ENCODE assay signal across 13 cellular contexts in genomic region chr20:50188879-50189680, GRCh38. TPM values are rescaled to one million over a fixed set of nuclear protein-coding genes. Genes with fewer than 3 reads are reported as not detected.
DNase-seq lines count a peak whose midpoint lies in the region; ATAC-seq, FAIRE-seq and TF ChIP-seq lines count a peak whose summit lies in the region.
"Had no signal": no experiment of that assay in that cellular context is flagged by ENCODE, and none has a peak within 500 bp of the region (broad histone marks: within the 10 kb centered on the region; RNA-seq: fewer than 3 reads in every experiment).

No MANE protein-coding gene starts in this region.

- no peaks in the 10 kb centered on the region for H3K9me3 ChIP-seq in small intestine (ENCODE audit: control insufficient read depth, low read depth)
- H3K9me3 ChIP-seq: SJCRH30 had no signal

- CTCF ChIA-PET in T-cell (lab: Charles Lee) (interaction anchor here (0.7 to 5.7 kb wide), 2 partner anchors 274 to 287 kb away, joined by 3 to 34 read pairs; no protein-coding TSS in a partner anchor), GM10248 (lab: Yijun Ruan, JAX) (interaction anchor here (0.8 to 17.7 kb wide), 11 partner anchors 10 to 602 kb away, joined by 3 to 243 read pairs (median 6); no protein-coding TSS in a partner anchor)

- H3K4me1 ChIP-seq in small intestine (ENCODE audit: control insufficient read depth in 2 of 2, insufficient read depth in 1 of 2, low read depth in 1 of 2, low read length in 1 of 2) = peaks cover 3 to 4% of the 10 kb centered on the region in 2 donors

- H3K4me3 Mint-ChIP-seq in T-helper 1 cell treated with Interleukin-12 subunit alpha and Interleukin-12 subunit beta and Interleukin-4 antibody, amounts not matched to agents 30 μg/mL and 1 μg/mL, for 36 hours = peak overlapping the region; percentile 19
- H3K4me3 Mint-ChIP-seq in T-cell = peak overlapping the region in 2 of 3 donors; percentile 67 to 87
- H3K4me3 Mint-ChIP-seq in immature natural killer cell = peak overlapping the region in 3 of 5 donors; percentile 34 to 53 (median 48)

- POLR2A ChIA-PET in T-cell (lab: Charles Lee) (no interaction called here), GM10248 (lab: Yijun Ruan, JAX) (no interaction called here)

- no peak overlapping the region for H3K27ac Mint-ChIP-seq in T-helper 1 cell treated with Interleukin-12 subunit alpha and Interleukin-12 subunit beta and Interleukin-4 antibody, amounts not matched to agents 30 μg/mL and 1 μg/mL, for 36 hours
- H3K27ac Mint-ChIP-seq in T-cell = peak overlapping the region; percentile 11 to 72
- H3K27ac Mint-ChIP-seq in immature natural killer cell = peak overlapping the region in 2 of 6 donors; percentile 2 to 62

- no peaks in the 10 kb centered on the region for H3K27me3 ChIP-seq in small intestine (ENCODE audit: control insufficient read depth in 2 of 2, insufficient read depth in 2 of 2, low read length in 2 of 2)

- peaks cover 10% of the 10 kb centered on the region for H3K36me3 Mint-ChIP-seq in T-helper 1 cell treated with Interleukin-12 subunit alpha and Interleukin-12 subunit beta and Interleukin-4 antibody, amounts not matched to agents 30 μg/mL and 1 μg/mL, for 36 hours (ENCODE audit: low read depth)
- H3K36me3 Mint-ChIP-seq in T-cell (no peaks in the 10 kb centered on the region), immature natural killer cell (no peaks in the 10 kb centered on the region)

- WGBS in small intestine, 3 donors = 57 to 80% (median 75%) methylated on average over 18 of the region's 18 CpGs

- H3K9me3 Mint-ChIP-seq in T-helper 1 cell treated with Interleukin-12 subunit alpha and Interleukin-12 subunit beta and Interleukin-4 antibody, amounts not matched to agents 30 μg/mL and 1 μg/mL, for 36 hours = no peaks in the 10 kb centered on the region
- H3K9me3 Mint-ChIP-seq in T-cell (no peaks in the 10 kb centered on the region), immature natural killer cell (no peaks in the 10 kb centered on the region)

- H3K4me3 ChIP-seq in small intestine (ENCODE audit: low read depth in 1 of 2, low read length in 2 of 2) = no peak overlapping the region

- no peaks in the 10 kb centered on the region for H3K36me3 ChIP-seq in small intestine (ENCODE audit: control insufficient read depth in 2 of 2, insufficient read depth in 2 of 2, low read length in 2 of 2)
- H3K36me3 ChIP-seq: SJCRH30 had no signal

- FAIRE-seq in small intestine (lab: Jason Lieb, UNC) = no peak
- FAIRE-seq: GM18507 had no signal

- DNase-seq in T-helper 1 cell (no peak), T-cell (no peak), immature natural killer cell (no peak), small intestine (peak; percentile 25), GM10248 (ENCODE audit: extremely low spot score) (no peak)
- DNase-seq: dorsolateral prefrontal cortex, foreskin melanocyte, NCI-H1048 had no signal

- ATAC-seq in T-cell (replicated peaks in 1 of 4) (no peak), HG03095 (IDR thresholded peaks at IDR 0.05; ENCODE audit: unreplicated experiment) (no peak), HG03432 (IDR thresholded peaks at IDR 0.05; ENCODE audit: unreplicated experiment) (no peak)

- peaks cover 21% of the 10 kb centered on the region for H3K4me1 Mint-ChIP-seq in T-helper 1 cell treated with Interleukin-12 subunit alpha and Interleukin-12 subunit beta and Interleukin-4 antibody, amounts not matched to agents 30 μg/mL and 1 μg/mL, for 36 hours (ENCODE audit: low read depth)
- H3K4me1 Mint-ChIP-seq in T-cell = peaks cover 20 to 25% (median 21%) of the 10 kb centered on the region in 3 donors
- peaks cover 19 to 20% of the 10 kb centered on the region in 2 donors for H3K4me1 Mint-ChIP-seq in immature natural killer cell

- peaks cover 22% of the 10 kb centered on the region for H3K27me3 Mint-ChIP-seq in T-helper 1 cell treated with Interleukin-12 subunit alpha and Interleukin-12 subunit beta and Interleukin-4 antibody, amounts not matched to agents 30 μg/mL and 1 μg/mL, for 36 hours (ENCODE audit: low read depth)
- H3K27me3 Mint-ChIP-seq in T-cell (peaks cover 8 to 18% of the 10 kb centered on the region in 2 donors), immature natural killer cell (ENCODE audit: low read depth in 3 of 3) (peaks cover 8 to 16% (median 10%) of the 10 kb centered on the region in 3 donors)

- TF ChIP-seq CTCF in GM10248 (IDR thresholded peaks at IDR 0.05; ENCODE audit: control extremely low read depth, extremely low read depth, low read depth, missing control alignments) = no peak

- H3K27ac ChIP-seq in small intestine (ENCODE audit: low read depth in 1 of 2, low read length in 1 of 2) = no peak overlapping the region
- H3K27ac ChIP-seq: SJCRH30 had no signal

RNA-seq across cellular contexts. Expression of gene CEBPB, which starts 1.6 kb away (rescaled TPM):
- 10 to 100 TPM; 25.8 to 53.8 (median 48.0) TPM for total RNA-seq in T-cell
- polyA plus RNA-seq in immature natural killer cell = 10 to 100 TPM; 15.3 to 27.6 (median 22.9) TPM
- 10 to 100 TPM in 2 of 3 donors, 1 to 10 TPM in 1; 7.6 to 21.1 (median 19.7) TPM for polyA plus RNA-seq in small intestine

RNA-seq across cellular contexts. Expression of gene PEDS1, which starts 35.6 kb away (rescaled TPM):
- total RNA-seq in T-cell = 10 to 100 TPM; 17.6 to 20.0 (median 18.3) TPM
- polyA plus RNA-seq in immature natural killer cell (10 to 100 TPM; 15.2 to 33.5 (median 19.7) TPM), small intestine (10 to 100 TPM; 16.8 to 33.5 (median 20.8) TPM)

Comparison
In these comparisons a context has a peak if more than half of its experiments do, and no peak if none do; other contexts are left out.
1. H3K4me3 Mint-ChIP-seq: peak in every context shown above with its lines; median percentile 77 in T-cell; 48 in immature natural killer cell; 19 in T-helper 1 cell treated with Interleukin-12 subunit alpha and Interleukin-12 subunit beta and Interleukin-4 antibody, amounts not matched to agents 30 μg/mL and 1 μg/mL, for 36 hours.